In genomic region chrX:65846974-65847373, GRCh38 we compare ENCODE assay signal across 28 cellular contexts.
"Had no signal": no experiment of that assay in that cellular context is flagged by ENCODE, and none has a peak within 500 bp of the region (broad histone marks: within the 10 kb centered on the region; RNA-seq: fewer than 3 reads in every experiment).

No MANE protein-coding gene starts in this region.

- H3K27me3 Mint-ChIP-seq: memory B cell; naive thymus-derived CD4-positive, alpha-beta T cell; stimulated activated naive CD8-positive, alpha-beta T cell treated with anti-CD3 and anti-CD28 coated beads, Interleukin-15, Interleukin-2, amounts not matched to agents 100 ng/mL and 50 ng/mL, for 24 hours; type B pancreatic cell had no signal

- H2AFZ ChIP-seq: hepatocyte had no signal

- H3K27ac Mint-ChIP-seq: memory B cell; naive thymus-derived CD4-positive, alpha-beta T cell; nephron; stimulated activated effector memory CD8-positive, alpha-beta T cell treated with anti-CD3 and anti-CD28 coated beads, Interleukin-12 subunit alpha, Interleukin-12 subunit beta, amount 100 ng/mL, for 72 hours; stimulated activated naive CD8-positive, alpha-beta T cell treated with anti-CD3 and anti-CD28 coated beads, Interleukin-15, Interleukin-2, amounts not matched to agents 100 ng/mL and 50 ng/mL, for 24 hours; type B pancreatic cell had no signal

- H3K4me3 ChIP-seq: hepatocyte, left ventricle myocardium inferior, lung, mucosa of descending colon, pancreas, prostate gland, spleen, suprapubic skin, thoracic aorta, tibial artery, uterus had no signal

- H3K27me3 ChIP-seq: hepatocyte, pancreas, spleen, suprapubic skin, tibial artery, uterus had no signal

- ATAC-seq: mucosa of descending colon; naive thymus-derived CD4-positive, alpha-beta T cell; pancreas; right cardiac atrium; sciatic nerve; stimulated activated effector memory CD8-positive, alpha-beta T cell treated with anti-CD3 and anti-CD28 coated beads, Interleukin-12 subunit alpha, Interleukin-12 subunit beta, amount 100 ng/mL, for 72 hours had no signal

- H3K79me2 ChIP-seq: hepatocyte had no signal

- H3K9me3 ChIP-seq: left ventricle myocardium inferior, mucosa of descending colon, pancreas, prostate gland, spleen, suprapubic skin, thoracic aorta, tibial artery, uterus had no signal

- H3K4me1 ChIP-seq: left ventricle myocardium inferior, pancreas, prostate gland, spleen, suprapubic skin, tibial artery, uterus had no signal

- H3K36me3 ChIP-seq: left ventricle myocardium inferior, pancreas, prostate gland, spleen, suprapubic skin, thoracic aorta, tibial artery, uterus had no signal

- H3K4me2 ChIP-seq: hepatocyte had no signal

- H3K4me3 Mint-ChIP-seq: memory B cell; naive thymus-derived CD4-positive, alpha-beta T cell; nephron; neural crest cell; stimulated activated effector memory CD8-positive, alpha-beta T cell treated with anti-CD3 and anti-CD28 coated beads, Interleukin-12 subunit alpha, Interleukin-12 subunit beta, amount 100 ng/mL, for 72 hours; stimulated activated naive CD8-positive, alpha-beta T cell treated with anti-CD3 and anti-CD28 coated beads, Interleukin-15, Interleukin-2, amounts not matched to agents 100 ng/mL and 50 ng/mL, for 24 hours; type B pancreatic cell had no signal

- H3K36me3 Mint-ChIP-seq: memory B cell; stimulated activated effector memory CD8-positive, alpha-beta T cell treated with anti-CD3 and anti-CD28 coated beads, Interleukin-12 subunit alpha, Interleukin-12 subunit beta, amount 100 ng/mL, for 72 hours; type B pancreatic cell had no signal

- DNase-seq: islet precursor cell; left ventricle myocardium inferior; midbrain; mucosa of descending colon; naive thymus-derived CD4-positive, alpha-beta T cell; nucleus accumbens; pancreas; posterior cingulate gyrus; retina; right cardiac atrium; small intestine; spleen; stimulated activated CD4-positive, alpha-beta T cell treated with anti-CD3 and anti-CD28 coated beads, Interleukin-4, amount 100 ng/mL, for 24 hours; stimulated activated naive CD4-positive, alpha-beta T cell; tibial artery; uterus had no signal

- H3K27ac ChIP-seq: hepatocyte, left ventricle myocardium inferior, pancreas, prostate gland, spleen, suprapubic skin, thoracic aorta, tibial artery, uterus had no signal

- H3K4me1 Mint-ChIP-seq: nephron; neural crest cell; stimulated activated effector memory CD8-positive, alpha-beta T cell treated with anti-CD3 and anti-CD28 coated beads, Interleukin-12 subunit alpha, Interleukin-12 subunit beta, amount 100 ng/mL, for 72 hours had no signal

- H3K9me3 Mint-ChIP-seq: memory B cell; stimulated activated effector memory CD8-positive, alpha-beta T cell treated with anti-CD3 and anti-CD28 coated beads, Interleukin-12 subunit alpha, Interleukin-12 subunit beta, amount 100 ng/mL, for 72 hours; stimulated activated naive CD8-positive, alpha-beta T cell treated with anti-CD3 and anti-CD28 coated beads, Interleukin-15, Interleukin-2, amounts not matched to agents 100 ng/mL and 50 ng/mL, for 24 hours; type B pancreatic cell had no signal
